In genomic region chr7:44466300-44467216, GRCh38 we compare ENCODE assay signal across 14 cellular contexts. TPM values are rescaled to one million over a fixed set of nuclear protein-coding genes. Genes with fewer than 3 reads are reported as not detected.
DNase-seq lines count a peak whose midpoint lies in the region; ATAC-seq and TF ChIP-seq lines count a peak whose summit lies in the region.
"Had no signal": no experiment of that assay in that cellular context is flagged by ENCODE, and none has a peak within 500 bp of the region (broad histone marks: within the 10 kb centered on the region; RNA-seq: fewer than 3 reads in every experiment).

No MANE protein-coding gene starts in this region.

- peak; percentile 52 for ATAC-seq in activated naive CD8-positive, alpha-beta T cell treated with anti-CD3 and anti-CD28 coated beads, Interleukin-2, amount 10 ng/mL, durations not matched to agents 7 days and 5 days (ENCODE audit: low read depth)
- ATAC-seq in GM18907 (IDR thresholded peaks at IDR 0.05; ENCODE audit: unreplicated experiment), result no peak
- ATAC-seq: PC-3 had no signal

- DNase-seq in activated naive CD4-positive, alpha-beta T cell treated with Interleukin-2 at 50 U/mL for 16 hours, result peak; percentile 7
- DNase-seq in activated naive CD4-positive, alpha-beta T cell (lab: John Stamatoyannopoulos, UW), result no peak
- DNase-seq in activated naive CD8-positive, alpha-beta T cell treated with anti-CD3 and anti-CD28 coated beads, Interleukin-2, amount 10 ng/mL, durations not matched to agents 7 days and 5 days, result no peak
- DNase-seq in foreskin fibroblast (peak; percentile 81 to 88), stromal cell of bone marrow (ENCODE audit: low read depth) (peak; percentile 78), NOMO-1 (lab: John Stamatoyannopoulos, UW; ENCODE audit: unreplicated experiment in 2 of 2) (no peak), NAMALWA (ENCODE audit: low spot score) (no peak)
- DNase-seq: DND-41, Kasumi-1, PC-3, spleen had no signal

- no peaks in the 10 kb centered on the region for H3K27me3 Mint-ChIP-seq in activated naive CD8-positive, alpha-beta T cell treated with anti-CD3 and anti-CD28 coated beads, Interleukin-2, amount 10 ng/mL, durations not matched to agents 7 days and 5 days

- H3K4me3 Mint-ChIP-seq in activated naive CD8-positive, alpha-beta T cell treated with anti-CD3 and anti-CD28 coated beads, Interleukin-2, amount 10 ng/mL, durations not matched to agents 7 days and 5 days, result no peak overlapping the region
- H3K4me3 Mint-ChIP-seq: T-helper 1 cell treated with Interleukin-12 subunit alpha and Interleukin-12 subunit beta and Interleukin-4 antibody, amounts not matched to agents 30 μg/mL and 1 μg/mL, for 36 hours had no signal

- H3K4me3 ChIP-seq in foreskin fibroblast (ENCODE audit: low read depth in 1 of 2, low read length in 2 of 2), result no peak overlapping the region
- H3K4me3 ChIP-seq: esophagus muscularis mucosa, spleen had no signal

- H3K4me1 Mint-ChIP-seq in activated naive CD8-positive, alpha-beta T cell treated with anti-CD3 and anti-CD28 coated beads, Interleukin-2, amount 10 ng/mL, durations not matched to agents 7 days and 5 days, result peaks cover 48% of the 10 kb centered on the region

- TF ChIP-seq CTCF in foreskin fibroblast (IDR thresholded peaks at IDR 0.05; ENCODE audit: low read depth, low read length), result no peak

- no peaks in the 10 kb centered on the region for H3K9me3 Mint-ChIP-seq in activated naive CD8-positive, alpha-beta T cell treated with anti-CD3 and anti-CD28 coated beads, Interleukin-2, amount 10 ng/mL, durations not matched to agents 7 days and 5 days
- H3K9me3 Mint-ChIP-seq: T-helper 1 cell treated with Interleukin-12 subunit alpha and Interleukin-12 subunit beta and Interleukin-4 antibody, amounts not matched to agents 30 μg/mL and 1 μg/mL, for 36 hours had no signal

- H3K27ac Mint-ChIP-seq in activated naive CD8-positive, alpha-beta T cell treated with anti-CD3 and anti-CD28 coated beads, Interleukin-2, amount 10 ng/mL, durations not matched to agents 7 days and 5 days, result peak overlapping the region; percentile 34
- H3K27ac Mint-ChIP-seq: T-helper 1 cell treated with Interleukin-12 subunit alpha and Interleukin-12 subunit beta and Interleukin-4 antibody, amounts not matched to agents 30 μg/mL and 1 μg/mL, for 36 hours had no signal

- POLR2A ChIA-PET in activated naive CD8-positive, alpha-beta T cell treated with anti-CD3 and anti-CD28 coated beads, Interleukin-2, amount 10 ng/mL, durations not matched to agents 7 days and 5 days (lab: Charles Lee), result interaction anchor here (0.7 to 1.0 kb wide), 2 partner anchors 23 to 1529 kb away, joined by 3 to 4 read pairs; no protein-coding TSS in a partner anchor

- peaks cover 28% of the 10 kb centered on the region for H3K36me3 Mint-ChIP-seq in activated naive CD8-positive, alpha-beta T cell treated with anti-CD3 and anti-CD28 coated beads, Interleukin-2, amount 10 ng/mL, durations not matched to agents 7 days and 5 days

RNA-seq across cellular contexts. Expression of gene NUDCD3, which starts 23.9 kb away (rescaled TPM):
- 100 to 1,000 TPM in 1 of 2 experiments, 10 to 100 TPM in 1; 99.1 to 113 TPM for total RNA-seq in activated naive CD8-positive, alpha-beta T cell treated with anti-CD3 and anti-CD28 coated beads, Interleukin-2, amount 10 ng/mL, durations not matched to agents 7 days and 5 days

Comparison
In these comparisons a context has a peak if more than half of its experiments do, and no peak if none do; other contexts are left out.
1. DNase-seq: peak in activated naive CD4-positive, alpha-beta T cell treated with Interleukin-2 at 50 U/mL for 16 hours (single experiment), foreskin fibroblast (2 of 2) and stromal cell of bone marrow (single experiment); none in activated naive CD4-positive, alpha-beta T cell (0 of 4), activated naive CD8-positive, alpha-beta T cell treated with anti-CD3 and anti-CD28 coated beads, Interleukin-2, amount 10 ng/mL, durations not matched to agents 7 days and 5 days (single experiment), NOMO-1 (0 of 2) and NAMALWA (single experiment).